Comparison of ENCODE assay signal across 17 cellular contexts in the genomic region with DNA sequence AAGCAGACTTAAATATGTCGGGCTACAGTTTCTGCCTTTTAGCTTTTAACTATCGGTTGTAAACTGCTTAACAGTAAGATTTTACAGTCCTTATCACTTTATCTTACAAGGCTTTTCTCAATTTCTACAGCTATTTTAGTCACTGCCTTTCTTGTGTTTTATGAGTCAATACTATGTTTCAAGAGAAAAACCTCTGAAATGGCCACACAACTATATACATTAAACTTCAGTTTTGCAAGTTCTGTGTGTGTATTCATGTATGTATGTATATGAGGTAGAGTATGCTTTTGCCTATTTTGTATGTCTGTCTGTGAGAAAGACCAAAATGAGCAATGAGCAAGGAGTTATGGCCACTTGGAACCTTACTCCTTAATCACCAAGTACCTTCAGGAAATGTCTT.
A peak's percentile ranks its signal among the peaks of the same experiment; 100 is the strongest.
DNase-seq lines count a peak whose midpoint lies in the region; ATAC-seq and TF ChIP-seq lines count a peak whose summit lies in the region.
"Had no signal": no experiment of that assay in that cellular context is flagged by ENCODE, and none has a peak within 500 bp of the region (broad histone marks: within the 10 kb centered on the region; RNA-seq: fewer than 3 reads in every experiment).

No MANE protein-coding gene starts in this region.

- no peak overlapping the region for H3K14ac ChIP-seq in mesenchymal stem cell (ENCODE audit: low read length in 2 of 2)

- H3K23ac ChIP-seq in mesenchymal stem cell (ENCODE audit: low read length in 2 of 2): no peak overlapping the region

- H2AFZ ChIP-seq in GM23248 (peak overlapping the region; percentile 63; the same call in 1 of the 2 replicates), mesenchymal stem cell (ENCODE audit: low read depth, low read length) (no peak overlapping the region)

- H3K79me1 ChIP-seq in mesenchymal stem cell (replicated peaks; ENCODE audit: low read length, poor library complexity, severe bottlenecking): peaks cover 4% of the 10 kb centered on the region

- no peaks in the 10 kb centered on the region for H3K27me3 ChIP-seq in GM23248 (replicated peaks; ENCODE audit: insufficient read depth)
- no peaks in the 10 kb centered on the region for H3K27me3 ChIP-seq in mesenchymal stem cell (ENCODE audit: control insufficient read depth in 1 of 2, insufficient read depth in 1 of 2, low read length in 2 of 2)
- no peaks in the 10 kb centered on the region for H3K27me3 ChIP-seq in stomach
- H3K27me3 ChIP-seq: brain microvascular endothelial cell had no signal

- H3K27ac ChIP-seq in GM23248: peak overlapping the region; percentile 64; the same call in 1 of the 2 replicates
- no peak overlapping the region for H3K27ac ChIP-seq in mesenchymal stem cell (ENCODE audit: low read length, poor library complexity, severe bottlenecking)
- H3K27ac ChIP-seq in stomach: peak overlapping the region in 4 of 5 donors; percentile 78 to 88 (median 82)
- H3K27ac ChIP-seq: brain microvascular endothelial cell, KMS-11 had no signal

- TF ChIP-seq POLR2A in stomach (IDR thresholded peaks at IDR 0.05): no peak

- peak overlapping the region in 2 of 5 experiments; percentile 34 to 75 for H3K4me3 Mint-ChIP-seq in brain
- H3K4me3 Mint-ChIP-seq: B cell, nephron progenitor cell had no signal

- H3K9ac ChIP-seq in GM23248: 0 out of 2 replicates have a peak overlapping the region, but pooled peaks have one; percentile 69
- peak overlapping the region; percentile 91 for H3K9ac ChIP-seq in mesenchymal stem cell (ENCODE audit: low read length)
- H3K9ac ChIP-seq: KMS-11 had no signal

- DNase-seq in GM23248 (peak; percentile 29), mesenchymal stem cell (no peak), stomach (no peak), globus pallidus (ENCODE audit: low spot score) (no peak)
- no peak for DNase-seq in effector CD8-positive, alpha-beta T cell (lab: John Stamatoyannopoulos, UW)
- DNase-seq: brain microvascular endothelial cell; islet precursor cell; NCI-H1436 treated with DMSO at 0.1 percent for 48 hours; NCI-H345; nephron progenitor cell; stimulated activated naive CD4-positive, alpha-beta T cell had no signal

- H3K27ac Mint-ChIP-seq in brain: peak overlapping the region in 3 of 5 experiments; percentile 34 to 75 (median 55)
- H3K27ac Mint-ChIP-seq: B cell, nephron progenitor cell had no signal

- intact Hi-C loops in stomach (cut with DNase I; ENCODE audit: low total_unique reads): no loop called here

- no peaks in the 10 kb centered on the region for H4K20me1 ChIP-seq in GM23248 (ENCODE audit: insufficient read depth)

- H3K4me2 ChIP-seq in GM23248 (ENCODE audit: unreplicated experiment) (peak overlapping the region; percentile 96), mesenchymal stem cell (ENCODE audit: low read length, poor library complexity, severe bottlenecking) (no peak overlapping the region)
- H3K4me2 ChIP-seq: KMS-11 had no signal

- H2BK12ac ChIP-seq in mesenchymal stem cell (ENCODE audit: low read length in 2 of 2): no peak overlapping the region

- no peak for ATAC-seq in HG03460 (IDR thresholded peaks at IDR 0.05; ENCODE audit: unreplicated experiment)
- ATAC-seq in HG02798 (IDR thresholded peaks at IDR 0.05; ENCODE audit: poor library complexity, unreplicated experiment): no peak
- ATAC-seq: HCT116 had no signal

- no peak overlapping the region for H2BK5ac ChIP-seq in mesenchymal stem cell (ENCODE audit: low read depth, low read length, poor library complexity, severe bottlenecking)

- no peak overlapping the region for H4K8ac ChIP-seq in mesenchymal stem cell (ENCODE audit: low read length)

- H2AK5ac ChIP-seq in mesenchymal stem cell (ENCODE audit: low read length, severe bottlenecking): no peak overlapping the region

- no peak overlapping the region for H2BK15ac ChIP-seq in mesenchymal stem cell (ENCODE audit: low read depth, poor library complexity, severe bottlenecking)

- no peaks in the 10 kb centered on the region for H3K27me3 Mint-ChIP-seq in brain
- H3K27me3 Mint-ChIP-seq: B cell had no signal

- H3K9me2 ChIP-seq in GM23248 (ENCODE audit: insufficient read depth): no peaks in the 10 kb centered on the region

- in situ Hi-C loops in GM23248 (cut with MboI): no loop called here

- H3K4me1 ChIP-seq in GM23248 (ENCODE audit: insufficient read depth) (peaks cover 30% of the 10 kb centered on the region), mesenchymal stem cell (ENCODE audit: control insufficient read depth, insufficient read depth, low read depth, low read length) (no peaks in the 10 kb centered on the region), stomach (peaks cover 0 to 18% (median 12%) of the 10 kb centered on the region in 4 donors)

- H3K36me3 ChIP-seq in GM23248 (ENCODE audit: low read depth) (no peaks in the 10 kb centered on the region), mesenchymal stem cell (ENCODE audit: control insufficient read depth in 1 of 2, insufficient read depth in 2 of 2, low read depth in 1 of 2, low read length in 2 of 2) (no peaks in the 10 kb centered on the region), stomach (no peaks in the 10 kb centered on the region)
- H3K36me3 ChIP-seq: brain microvascular endothelial cell had no signal

- no peak overlapping the region for H3K18ac ChIP-seq in mesenchymal stem cell (ENCODE audit: low read depth in 1 of 2, low read length in 2 of 2)

- H3K9me3 ChIP-seq in GM23248 (ENCODE audit: low read depth): no peaks in the 10 kb centered on the region
- no peaks in the 10 kb centered on the region for H3K9me3 ChIP-seq in mesenchymal stem cell (ENCODE audit: control insufficient read depth, low read length)
- no peaks in the 10 kb centered on the region for H3K9me3 ChIP-seq in stomach

- peaks cover 29% of the 10 kb centered on the region for H3F3A ChIP-seq in GM23248 (ENCODE audit: insufficient read depth)

- TF ChIP-seq CTCF in brain (conservative IDR thresholded peaks at IDR 0.05): no peak
- no peak for TF ChIP-seq CTCF in stomach (IDR thresholded peaks at IDR 0.05)

- H2BK120ac ChIP-seq in mesenchymal stem cell (ENCODE audit: low read depth, low read length): no peak overlapping the region

- no peaks in the 10 kb centered on the region for H3K9me3 Mint-ChIP-seq in brain
- H3K9me3 Mint-ChIP-seq: nephron progenitor cell had no signal

- no peak overlapping the region for H3K4ac ChIP-seq in mesenchymal stem cell (ENCODE audit: low read depth in 1 of 2, low read length in 2 of 2)

- H4K91ac ChIP-seq in mesenchymal stem cell (ENCODE audit: low read length): no peak overlapping the region

- no peaks in the 10 kb centered on the region for H3K36me3 Mint-ChIP-seq in brain

- peak overlapping the region; percentile 69 for H3K4me3 ChIP-seq in GM23248
- H3K4me3 ChIP-seq in mesenchymal stem cell (ENCODE audit: insufficient read depth in 1 of 2, low read depth in 1 of 2, low read length in 2 of 2): peak overlapping the region in 1 of 2 experiments; percentile 76
- H3K4me3 ChIP-seq in stomach: peak overlapping the region; percentile 33 to 46 (median 38)

- peaks cover 36% of the 10 kb centered on the region for H3K4me1 Mint-ChIP-seq in brain
- H3K4me1 Mint-ChIP-seq: nephron progenitor cell had no signal

- WGBS in GM23248 (ENCODE audit: low coverage in 1 of 2, low lambda C conversion rate in 2 of 2, missing lambda C conversion rate in 2 of 2), 2 experiments: 19 to 26% methylated on average over 2 of the region's 2 CpGs
- no CpG with 5 or more reads among the region's 2 CpGs for WGBS in mesenchymal stem cell
- WGBS in stomach, 5 donors: 65 to 92% (median 73%) methylated on average over 2 of the region's 2 CpGs

- H3K79me2 ChIP-seq in GM23248 (ENCODE audit: insufficient read depth): no peaks in the 10 kb centered on the region

- TF ChIP-seq EP300 in stomach (IDR thresholded peaks at IDR 0.05): no peak
